ENCODE assay signal across 23 cellular contexts in genomic region chr17:64458756-64459155, GRCh38. TPM values are rescaled to one million over a fixed set of nuclear protein-coding genes. Genes with fewer than 3 reads are reported as not detected.
"Had no signal": no experiment of that assay in that cellular context is flagged by ENCODE, and none has a peak within 500 bp of the region (broad histone marks: within the 10 kb centered on the region; RNA-seq: fewer than 3 reads in every experiment).

No MANE protein-coding gene starts in this region.

- H3K9me3 Mint-ChIP-seq: activated CD4-positive, alpha-beta memory T cell treated with anti-CD3 and anti-CD28 coated beads for 36 hours; activated naive CD4-positive, alpha-beta T cell treated with anti-CD3 and anti-CD28 coated beads, Interleukin-2, amount 50 U/mL, for 72 hours; activated T-helper 1 cell treated with anti-CD3 and anti-CD28 coated beads, Interleukin-12 subunit alpha, Interleukin-12 subunit beta, Interleukin-2, Interleukin-4 antibody, amounts not matched to agents 30 ng/mL and 10 ng/mL and 1 ng/mL, durations not matched to agents 14 hours and 24 hours and 36 hours; endodermal cell; neural progenitor cell had no signal

- H3K4me3 Mint-ChIP-seq: activated CD4-positive, alpha-beta memory T cell treated with anti-CD3 and anti-CD28 coated beads for 36 hours; activated T-helper 1 cell treated with anti-CD3 and anti-CD28 coated beads, Interleukin-12 subunit alpha, Interleukin-12 subunit beta, Interleukin-2, Interleukin-4 antibody, amounts not matched to agents 30 ng/mL and 10 ng/mL and 1 ng/mL, durations not matched to agents 14 hours and 24 hours and 36 hours; endodermal cell; neural progenitor cell had no signal

- H3K4me3 ChIP-seq: cardiac muscle cell, lung, neural progenitor cell, ovary, sigmoid colon, spleen had no signal

- H2AFZ ChIP-seq: neural progenitor cell had no signal

- H3K36me3 Mint-ChIP-seq: activated CD4-positive, alpha-beta memory T cell treated with anti-CD3 and anti-CD28 coated beads for 36 hours; activated naive CD4-positive, alpha-beta T cell treated with anti-CD3 and anti-CD28 coated beads, Interleukin-2, amount 50 U/mL, for 72 hours; neural progenitor cell had no signal

- H3K27ac Mint-ChIP-seq: activated CD4-positive, alpha-beta memory T cell treated with anti-CD3 and anti-CD28 coated beads for 36 hours; activated T-helper 1 cell treated with anti-CD3 and anti-CD28 coated beads, Interleukin-12 subunit alpha, Interleukin-12 subunit beta, Interleukin-2, Interleukin-4 antibody, amounts not matched to agents 30 ng/mL and 10 ng/mL and 1 ng/mL, durations not matched to agents 14 hours and 24 hours and 36 hours; endodermal cell; neural progenitor cell had no signal

- FAIRE-seq: TTC549 had no signal

- H3K27me3 ChIP-seq: cardiac muscle cell, neural progenitor cell, ovary, sigmoid colon, spleen had no signal

- H3K27me3 Mint-ChIP-seq: activated B cell treated with CpG ODN at 0.5 μM for 24 hours; activated CD4-positive, alpha-beta memory T cell treated with anti-CD3 and anti-CD28 coated beads for 36 hours; naive B cell had no signal

- H3K9me3 ChIP-seq: ovary, sigmoid colon, spleen had no signal

- DNase-seq: activated B cell treated with CpG ODN at 0.5 μM for 24 hours; activated CD4-positive, alpha-beta T cell treated with anti-CD3 and anti-CD28 coated beads for 4 hours; activated gamma-delta T cell treated with Interleukin-2 at 50 U/mL for 16 hours; activated T-cell treated with anti-CD3 and anti-CD28 coated beads for 4 hours; endodermal cell; foreskin melanocyte; hypothalamus; naive B cell; ovary; sigmoid colon; spleen; stimulated activated CD4-positive, alpha-beta T cell treated with anti-CD3 and anti-CD28 coated beads, Interleukin-4, amount 100 ng/mL, for 4 hours; stimulated activated naive CD4-positive, alpha-beta T cell; SW 1271 had no signal

- H3K9ac ChIP-seq: neural progenitor cell had no signal

- H3K36me3 ChIP-seq: cardiac muscle cell, neural progenitor cell, ovary, sigmoid colon had no signal

- H3K4me1 Mint-ChIP-seq: endodermal cell, neural progenitor cell had no signal

- H3K27ac ChIP-seq: cardiac muscle cell, epithelial cell of prostate, neural progenitor cell, ovary, sigmoid colon, spleen had no signal

- H3K4me1 ChIP-seq: neural progenitor cell, sigmoid colon had no signal

- H3K4me2 ChIP-seq: neural progenitor cell had no signal

RNA-seq across cellular contexts. Expression of gene MILR1, which starts 9.8 kb away (rescaled TPM):
- total RNA-seq: activated CD4-positive, alpha-beta memory T cell treated with anti-CD3 and anti-CD28 coated beads for 36 hours; cardiac muscle cell; chondrocyte had no signal
- polyA plus RNA-seq: cardiac muscle cell had no signal
